ENCODE assay signal across 8 cellular contexts in genomic region chr16:68448360-68448970, GRCh38. TPM values are rescaled to one million over a fixed set of nuclear protein-coding genes. Genes with fewer than 3 reads are reported as not detected.
DNase-seq lines count a peak whose midpoint lies in the region; ATAC-seq and TF ChIP-seq lines count a peak whose summit lies in the region.

Gene SMPD3 (minus strand): TSS chr16:68448508. CDS start chr16:68372181, 76,327 bp downstream.

- H3K27ac ChIP-seq in osteoblast (ENCODE audit: low read depth, low read length) (no peak within 1 kb of the TSS), temporal lobe (ENCODE audit: low read depth, low read length) (peak within 1 kb of the TSS; percentile 39)

- TF ChIP-seq CTCF in GM06990 (IDR thresholded peaks at IDR 0.05; ENCODE audit: insufficient read depth, low read length, poor library complexity, severe bottlenecking) (no peak), osteoblast (IDR thresholded peaks at IDR 0.05; ENCODE audit: extremely low read depth, low read depth, low read length) (no peak)

- H3K79me2 ChIP-seq in osteoblast (ENCODE audit: insufficient read depth, low read length) = no peaks in the 10 kb centered on the region

- H3K36me3 ChIP-seq in GM06990 (ENCODE audit: control insufficient read depth, insufficient read depth, low read length) = no peaks in the 10 kb centered on the region
- no peaks in the 10 kb centered on the region for H3K36me3 ChIP-seq in osteoblast (ENCODE audit: insufficient read depth, low read length)

- ATAC-seq in HG02642 (IDR thresholded peaks at IDR 0.05; ENCODE audit: poor library complexity, unreplicated experiment) (peak; percentile 94), Right ventricle myocardium superior (ENCODE audit: poor library complexity) (peak; percentile 99)

- peak within 1 kb of the TSS; percentile 42 for H2AFZ ChIP-seq in osteoblast (ENCODE audit: low read length)

- H3K9me3 ChIP-seq in osteoblast (ENCODE audit: low read depth, low read length) = no peaks in the 10 kb centered on the region

- peaks cover 2% of the 10 kb centered on the region for H4K20me1 ChIP-seq in osteoblast (ENCODE audit: insufficient read depth, low read length)

- no peaks in the 10 kb centered on the region for H3K27me3 ChIP-seq in GM06990 (replicated peaks; ENCODE audit: control insufficient read depth, insufficient read depth, low read length)
- H3K27me3 ChIP-seq in osteoblast (ENCODE audit: insufficient read depth, low read length) = peaks cover 17% of the 10 kb centered on the region

- DNase-seq in GM06990 (ENCODE audit: extremely low read depth, insufficient read length) (peak; percentile 97), NCI-H128 (lab: John Stamatoyannopoulos, UW; ENCODE audit: unreplicated experiment) (peak; percentile 95), SW 1271 (lab: John Stamatoyannopoulos, UW) (peak; percentile 84 to 92), Right ventricle myocardium superior (peak; percentile 98), osteoblast (ENCODE audit: insufficient read length, low spot score, missing footprints) (peak; percentile 100)
- DNase-seq in activated naive CD8-positive, alpha-beta T cell treated with anti-CD3 and anti-CD28 coated beads, Interleukin-2, amount 50 U/mL, for 16 hours (ENCODE audit: low read depth, low spot score) = peak; percentile 99

- peak within 1 kb of the TSS; percentile 81 for H3K4me2 ChIP-seq in osteoblast (ENCODE audit: insufficient read depth, low read length)

- H3K4me3 ChIP-seq in GM06990 (replicated peaks; ENCODE audit: low read depth, low read length) (peak within 1 kb of the TSS; percentile 55), osteoblast (ENCODE audit: insufficient read depth, low read length) (peak within 1 kb of the TSS; percentile 66)

- intact Hi-C loops in Right ventricle myocardium superior (cut with DNase I) = no loop called here

- H3K4me1 ChIP-seq in osteoblast (ENCODE audit: insufficient read depth, low read length) = peaks cover 26% of the 10 kb centered on the region

RNA-seq across cellular contexts. Expression of gene SMPD3, which starts in this region (rescaled TPM):
- total RNA-seq in Right ventricle myocardium superior = 0.13 TPM
- 0.72 TPM in 1 of 2 replicates, not detected in the other for total RNA-seq in osteoblast
- 62.9 TPM for total RNA-seq in temporal lobe

Comparison
In these comparisons a context has a peak if more than half of its experiments do, and no peak if none do; other contexts are left out.
1. RNA of gene SMPD3 (total RNA-seq): 62.9 TPM in temporal lobe (single experiment); 0.72 TPM in osteoblast and 0.13 TPM in Right ventricle myocardium superior (single experiment); every median in the first group is over 10 times any median in the second.
2. Peak in DNase-seq and ATAC-seq in Right ventricle myocardium superior; RNA of the gene not detected or under 1 TPM.
3. Peak in DNase-seq, H3K4me3 ChIP-seq and H3K4me2 ChIP-seq in osteoblast; RNA of the gene not detected or under 1 TPM.
4. Peak in every context shown above with its lines, with median percentiles within 50 percentile points of each other: DNase-seq.